ENCODE assay signal across 32 cellular contexts in genomic region chr17:56581635-56582605, GRCh38. TPM values are rescaled to one million over a fixed set of nuclear protein-coding genes. Genes with fewer than 3 reads are reported as not detected.
"Had no signal": no experiment of that assay in that cellular context is flagged by ENCODE, and none has a peak within 500 bp of the region (broad histone marks: within the 10 kb centered on the region; RNA-seq: fewer than 3 reads in every experiment).

No MANE protein-coding gene starts in this region.

- DNase-seq: activated B cell treated with CpG ODN at 0.5 μM for 24 hours; activated CD4-positive, alpha-beta memory T cell treated with anti-CD3 and anti-CD28 coated beads for 36 hours; activated CD4-positive, alpha-beta T cell treated with anti-CD3 and anti-CD28 coated beads for 4 hours; activated CD4-positive, alpha-beta T cell treated with anti-CD3 and anti-CD28 coated beads, Interleukin-2, amount 50 U/mL, for 1 hour; activated CD4-positive, CD25-positive, alpha-beta regulatory T cell treated with anti-CD3 and anti-CD28 coated beads, Interleukin-2, amount 50 U/mL, for 72 hours; activated CD8-positive, alpha-beta memory T cell treated with anti-CD3 and anti-CD28 coated beads, Interleukin-2, amount 50 U/mL, for 4 hours; activated gamma-delta T cell treated with Interleukin-2 at 50 U/mL for 16 hours; activated naive CD4-positive, alpha-beta T cell treated with anti-CD3 and anti-CD28 coated beads for 36 hours; activated T-cell treated with anti-CD3 and anti-CD28 coated beads for 4 hours; activated T-cell treated with anti-CD3 and anti-CD28 coated beads, Interleukin-2, amount 50 U/mL, for 4 hours; adrenal gland; central memory CD4-positive, alpha-beta T cell; NCI-H1105 treated with DMSO at 0.1 percent for 48 hours; NCI-H1436; NCI-H1694; NCI-H1930; NCI-H2081 treated with DMSO at 0.1 percent for 48 hours; NCI-H510A; NCI-H69; NK-92 treated with Interleukin-12 subunit alpha and Interleukin-12 subunit beta, amount 100 ng/mL, for 24 hours; PC-9; SIG-M5; SW 1271; T-helper 1 cell; T-helper 2 cell; T-helper 9 cell had no signal

- H3K4me3 ChIP-seq: adrenal gland, PC-9 had no signal

- H3K27ac ChIP-seq: adrenal gland, KMS-11, PC-9, RWPE1, VCaP had no signal

- H3K9me3 ChIP-seq: adrenal gland had no signal

- ATAC-seq: activated naive CD4-positive, alpha-beta T cell treated with anti-CD3 and anti-CD28 coated beads, Interleukin-2, amount 50 U/mL, for 72 hours; activated T-cell treated with anti-CD3 and anti-CD28 coated beads, Interleukin-2, amount 50 U/mL, for 4 hours; Right ventricle myocardium inferior had no signal

- H3K36me3 ChIP-seq: adrenal gland had no signal

- H3K4me1 ChIP-seq: adrenal gland had no signal

RNA-seq across cellular contexts. Expression of gene NOG, which starts 11.6 kb away (rescaled TPM):
- total RNA-seq: activated B cell treated with CpG ODN at 0.5 μM for 24 hours; activated T-helper 1 cell treated with anti-CD3 and anti-CD28 coated beads, Interleukin-12 subunit alpha, Interleukin-12 subunit beta, Interleukin-2, Interleukin-4 antibody, amounts not matched to agents 30 ng/mL and 10 ng/mL and 1 ng/mL, durations not matched to agents 14 hours and 24 hours and 36 hours had no signal
